8 cellular contexts compared by ENCODE assay signal in the genomic region with DNA sequence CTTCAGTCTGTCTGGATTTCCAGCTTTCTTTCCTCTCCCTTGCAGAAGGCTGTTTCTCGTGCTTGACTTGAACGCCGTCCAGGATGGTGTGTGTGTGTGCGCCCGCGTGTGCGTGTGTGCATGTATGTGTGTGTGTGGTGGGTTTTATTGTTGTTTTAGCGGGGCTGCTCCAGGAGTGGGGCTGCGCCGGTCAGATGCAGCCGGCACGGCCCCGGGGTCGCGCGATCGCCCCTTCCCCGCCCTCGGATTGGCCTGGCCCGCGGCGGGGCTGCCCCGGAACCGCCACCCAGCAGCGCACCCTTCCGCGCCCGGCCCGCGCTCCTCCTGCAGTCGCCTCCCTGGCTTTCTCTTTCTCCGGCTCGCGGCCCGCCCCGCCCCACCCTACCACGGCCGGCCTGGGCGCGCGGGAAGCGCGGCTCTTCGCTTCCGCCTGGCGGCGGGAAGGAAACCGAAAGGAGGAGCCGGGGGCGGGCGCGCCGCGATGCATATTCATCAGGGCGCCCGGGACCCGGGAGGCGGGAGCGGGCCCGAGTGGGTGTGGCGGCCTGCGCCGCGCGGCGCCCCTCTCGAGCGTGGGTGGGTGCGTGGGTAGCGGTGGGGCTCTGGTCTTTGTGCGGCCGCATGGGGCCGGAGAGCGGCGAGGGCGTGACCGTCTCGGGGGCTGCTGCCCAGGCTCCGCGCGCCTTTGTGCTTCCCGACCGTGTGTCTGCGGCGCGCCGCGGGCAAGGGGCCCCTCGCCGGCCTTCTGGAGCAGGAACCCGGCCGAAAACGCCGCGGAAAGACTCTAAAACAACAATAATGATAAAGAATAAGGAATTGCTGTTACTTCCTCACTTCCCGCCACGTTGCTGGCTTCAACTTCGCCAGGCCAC. TPM values are rescaled to one million over a fixed set of nuclear protein-coding genes. Genes with fewer than 3 reads are reported as not detected.
DNase-seq lines count a peak whose midpoint lies in the region; ATAC-seq and TF ChIP-seq lines count a peak whose summit lies in the region.

No MANE protein-coding gene starts in this region.

- TF ChIP-seq CTCF in Caco-2 (IDR thresholded peaks at IDR 0.05; ENCODE audit: insufficient read depth in 1 of 2, low read depth in 1 of 2, low read length in 1 of 2, severe bottlenecking in 1 of 2, unreplicated experiment in 1 of 2) (peak in 1 of 2 experiments; percentile 25), epithelial cell of proximal tubule (conservative IDR thresholded peaks at IDR 0.05; ENCODE audit: low read depth, low read length) (peak; percentile 34)

- no peaks in the 10 kb centered on the region for H3K9me3 ChIP-seq in Caco-2
- no peaks in the 10 kb centered on the region for H3K9me3 ChIP-seq in mucosa of rectum (ENCODE audit: control insufficient read depth in 2 of 2, low read length in 2 of 2)

- BruUV-seq in Caco-2 (replicated peaks; lab: Mats Ljungman, UMichigan): no TSS peak

- no peaks in the 10 kb centered on the region for H3K4me1 ChIP-seq in Caco-2
- H3K4me1 ChIP-seq in mucosa of rectum (ENCODE audit: control insufficient read depth in 2 of 2, insufficient read depth in 2 of 2, low read length in 2 of 2): peaks cover 5 to 9% of the 10 kb centered on the region in 2 donors

- H3K36me3 ChIP-seq in Caco-2 (ENCODE audit: control insufficient read depth, insufficient read depth, low read length): no peaks in the 10 kb centered on the region
- no peaks in the 10 kb centered on the region for H3K36me3 ChIP-seq in mucosa of rectum (ENCODE audit: control insufficient read depth in 2 of 2, insufficient read depth in 2 of 2, low read length in 2 of 2)

- DNase-seq in Caco-2: peak; percentile 76 to 85
- peak; percentile 49 to 73 for DNase-seq in NOMO-1 (lab: John Stamatoyannopoulos, UW; ENCODE audit: unreplicated experiment in 2 of 2)
- peak; percentile 70 for DNase-seq in activated T-cell treated with anti-CD3 and anti-CD28 coated beads for 24 hours (ENCODE audit: low read depth)
- no peak for DNase-seq in epithelial cell of proximal tubule (ENCODE audit: low read depth)
- peak; percentile 19 to 45 for DNase-seq in stimulated activated CD8-positive, alpha-beta memory T cell treated with anti-CD3 and anti-CD28 coated beads, Interleukin-4, amount 100 ng/mL, for 4 hours (ENCODE audit: low read depth in 2 of 2, low spot score in 1 of 2)

- CTCF ChIA-PET in Caco-2 (lab: Charles Lee): no interaction called here

- ATAC-seq in GM19438 (IDR thresholded peaks at IDR 0.05; ENCODE audit: low read depth, unreplicated experiment): peak; percentile 63
- ATAC-seq in HG03558 (IDR thresholded peaks at IDR 0.05; ENCODE audit: extremely low read depth, unreplicated experiment): peak; percentile 68

- no peaks in the 10 kb centered on the region for H3K36me3 Mint-ChIP-seq in Caco-2 (ENCODE audit: insufficient read depth, unreplicated experiment)

- H3K4me3 ChIP-seq in Caco-2 (ENCODE audit: low read depth, low read length) (peak overlapping the region; percentile 52), epithelial cell of proximal tubule (ENCODE audit: low read depth, low read length) (peak overlapping the region; percentile 63), mucosa of rectum (ENCODE audit: low read length in 2 of 2) (peak overlapping the region; percentile 82 to 85)

- H3K27me3 ChIP-seq in Caco-2 (replicated peaks; ENCODE audit: control insufficient read depth, insufficient read depth, low read length) (no peaks in the 10 kb centered on the region; the same call in 1 of the 2 replicates), mucosa of rectum (ENCODE audit: control insufficient read depth in 2 of 2, insufficient read depth in 2 of 2, low read length in 2 of 2) (no peaks in the 10 kb centered on the region)

- peak overlapping the region; percentile 68 to 92 for H3K9ac ChIP-seq in mucosa of rectum (ENCODE audit: low read depth in 1 of 2, low read length in 2 of 2)

- H3K4me1 Mint-ChIP-seq in Caco-2 (ENCODE audit: low read depth, unreplicated experiment): no peaks in the 10 kb centered on the region

- no peaks in the 10 kb centered on the region for H3K9me3 Mint-ChIP-seq in Caco-2 (ENCODE audit: unreplicated experiment)

- peak overlapping the region; percentile 69 for H3K4me3 Mint-ChIP-seq in Caco-2 (ENCODE audit: unreplicated experiment)

- peaks cover 14% of the 10 kb centered on the region for H3K27me3 Mint-ChIP-seq in Caco-2 (ENCODE audit: insufficient read depth, unreplicated experiment)

- POLR2A ChIA-PET in Caco-2 (lab: Charles Lee): no interaction called here

- H3K27ac ChIP-seq in mucosa of rectum (ENCODE audit: low read depth in 2 of 2, low read length in 2 of 2): peak overlapping the region; percentile 91 to 96

- intact Hi-C loops in Caco-2 (cut with micrococcal nuclease; ENCODE audit: unreplicated experiment): loop anchor here (1.0 kb wide), 1 partner anchor 71 kb away; no protein-coding TSS in a partner anchor

- H3K27ac Mint-ChIP-seq in Caco-2 (ENCODE audit: unreplicated experiment): no peak overlapping the region

RNA-seq across cellular contexts. Expression of gene NFIB, which starts 8.5 kb away (rescaled TPM):
- 0.44 and 0.61 TPM in 2 replicates for total RNA-seq in Caco-2 (2022)
- total RNA-seq in epithelial cell of proximal tubule: 2.4 and 5.0 TPM in 2 replicates
